Comparison of ENCODE assay signal across 21 cellular contexts in the genomic region with DNA sequence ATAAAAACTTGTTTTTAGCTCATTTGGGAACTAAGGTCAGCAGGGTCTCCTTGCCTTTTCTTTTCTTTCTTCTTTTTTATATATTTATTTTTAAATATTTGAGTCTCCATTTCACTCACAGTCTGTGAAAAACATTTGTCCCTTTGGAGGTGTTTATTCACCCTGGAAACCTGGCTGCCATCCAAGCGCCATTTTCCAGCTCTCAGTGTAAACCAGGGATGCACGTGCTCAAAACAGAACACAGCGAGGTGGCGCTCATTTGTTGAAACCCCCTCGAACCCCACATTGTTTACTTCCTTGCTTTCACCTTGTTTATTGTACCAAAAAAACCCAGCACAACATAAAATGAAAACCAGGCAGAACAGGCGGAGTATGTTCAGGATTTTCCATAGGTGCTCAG.
A peak's percentile ranks its signal among the peaks of the same experiment; 100 is the strongest.
DNase-seq lines count a peak whose midpoint lies in the region; FAIRE-seq and TF ChIP-seq lines count a peak whose summit lies in the region.
"Had no signal": no experiment of that assay in that cellular context is flagged by ENCODE, and none has a peak within 500 bp of the region (broad histone marks: within the 10 kb centered on the region; RNA-seq: fewer than 3 reads in every experiment).

No MANE protein-coding gene starts in this region.

- H3K9me3 ChIP-seq in endothelial cell of umbilical vein (replicated peaks; ENCODE audit: control insufficient read depth, insufficient read depth, low read length), result no peaks in the 10 kb centered on the region
- H3K9me3 ChIP-seq in PC-9 (ENCODE audit: insufficient read depth, low read depth), result no peaks in the 10 kb centered on the region
- H3K9me3 ChIP-seq: lower lobe of right lung, psoas muscle had no signal

- H3K4me2 ChIP-seq in endothelial cell of umbilical vein (ENCODE audit: insufficient read depth, low read length) (no peak overlapping the region), PC-9 (no peak overlapping the region)
- H3K4me2 ChIP-seq: GM23338 had no signal

- H4K20me1 ChIP-seq in endothelial cell of umbilical vein (replicated peaks; ENCODE audit: control insufficient read depth, extremely low read depth, insufficient read depth, low read length), result no peaks in the 10 kb centered on the region
- no peaks in the 10 kb centered on the region; the same call in 1 of the 2 replicates for H4K20me1 ChIP-seq in PC-9 (ENCODE audit: insufficient read depth)

- H3K36me3 ChIP-seq in endothelial cell of umbilical vein (ENCODE audit: control insufficient read depth in 2 of 2, extremely low read depth in 1 of 2, insufficient read depth in 2 of 2, low read length in 2 of 2) (no peaks in the 10 kb centered on the region), PC-9 (ENCODE audit: low read depth) (no peaks in the 10 kb centered on the region)
- H3K36me3 ChIP-seq: lower lobe of right lung had no signal

- H3K9ac ChIP-seq in endothelial cell of umbilical vein (replicated peaks; ENCODE audit: extremely low read depth, insufficient read depth, low read length), result no peak overlapping the region

- TF ChIP-seq CTCF in endothelial cell of umbilical vein (IDR thresholded peaks at IDR 0.05; ENCODE audit: extremely low read depth in 1 of 2, insufficient read depth in 1 of 2, low read depth in 1 of 2, low read length in 2 of 2) (no peak), PC-9 (conservative IDR thresholded peaks at IDR 0.05) (no peak)

- H3K27me3 ChIP-seq in endothelial cell of umbilical vein (ENCODE audit: control insufficient read depth in 2 of 2, insufficient read depth in 2 of 2, low read length in 2 of 2) (peaks cover 0 to 4% of the 10 kb centered on the region in 2 experiments), PC-9 (ENCODE audit: insufficient read depth, low read depth) (peaks cover 76% of the 10 kb centered on the region)

- no peaks in the 10 kb centered on the region for H3K79me2 ChIP-seq in endothelial cell of umbilical vein (ENCODE audit: control insufficient read depth, insufficient read depth, low read length)
- H3K79me2 ChIP-seq in PC-9 (ENCODE audit: low read depth), result no peaks in the 10 kb centered on the region

- POLR2A ChIA-PET in endothelial cell of umbilical vein (lab: Charles Lee) (no interaction called here), PC-9 (lab: Charles Lee; ENCODE audit: unreplicated experiment) (no interaction called here)

- H3K4me3 ChIP-seq in endothelial cell of umbilical vein (replicated peaks in 1 of 3; ENCODE audit: insufficient read depth in 1 of 3, low read depth in 1 of 3, low read length in 3 of 3) (no peak overlapping the region), PC-9 (no peak overlapping the region)
- H3K4me3 ChIP-seq: GM23338, lower lobe of right lung, psoas muscle had no signal

- H3K4me1 ChIP-seq in endothelial cell of umbilical vein (ENCODE audit: control insufficient read depth, extremely low read depth, insufficient read depth, low read length), result peaks cover 3% of the 10 kb centered on the region
- no peaks in the 10 kb centered on the region for H3K4me1 ChIP-seq in PC-9 (replicated peaks; ENCODE audit: insufficient read depth)
- H3K4me1 ChIP-seq: lower lobe of right lung had no signal

- no TSS peak for BruUV-seq in endothelial cell of umbilical vein (replicated peaks; lab: Mats Ljungman, UMichigan)
- BruUV-seq in PC-9 (replicated peaks; lab: Mats Ljungman, UMichigan), result no TSS peak

- dilution Hi-C loops in endothelial cell of umbilical vein (cut with MboI; ENCODE audit: extremely low pct_ligation_motif_present, low sequenced_read_pairs), result no loop called here

- no peak for TF ChIP-seq POLR2A in endothelial cell of umbilical vein (IDR thresholded peaks at IDR 0.05; ENCODE audit: low read depth, low read length)

- FAIRE-seq in endothelial cell of umbilical vein (lab: Jason Lieb, UNC) (no peak), urothelium cell line (lab: Jason Lieb, UNC) (no peak)
- FAIRE-seq: small intestine had no signal

- peak; percentile 6 for DNase-seq in COR-L47 (lab: John Stamatoyannopoulos, UW)
- peak; percentile 21 for DNase-seq in EH (ENCODE audit: low read depth)
- peak; percentile 4 for DNase-seq in NCI-H748 treated with DMSO at 0.1 percent for 48 hours (lab: John Stamatoyannopoulos, UW)
- DNase-seq in endothelial cell of umbilical vein (ENCODE audit: low read depth, low spot score), result peak; percentile 80
- no peak for DNase-seq in urothelium cell line (ENCODE audit: low spot score)
- no peak for DNase-seq in MV-4-11 (lab: John Stamatoyannopoulos, UW)
- no peak for DNase-seq in PC-9
- DNase-seq: activated T-cell treated with anti-CD3 and anti-CD28 coated beads, Interleukin-2, amount 50 U/mL, for 1 hour; caudate nucleus; CD4-positive, CD25-positive, alpha-beta regulatory T cell; Karpas-422; lower lobe of right lung; NCI-H1048; NCI-H2107; NCI-H526; psoas muscle; SIG-M5; small intestine; stimulated activated CD4-positive, alpha-beta T cell treated with anti-CD3 and anti-CD28 coated beads, Interleukin-4, amount 100 ng/mL, for 1 hour; stimulated activated naive CD4-positive, alpha-beta T cell treated with Interleukin-2 at 50 U/mL for 16 hours had no signal

- H2AFZ ChIP-seq in endothelial cell of umbilical vein (ENCODE audit: low read depth, low read length) (no peak overlapping the region), PC-9 (no peak overlapping the region)
- H2AFZ ChIP-seq: GM23338 had no signal

- H3K9me2 ChIP-seq in PC-9 (ENCODE audit: insufficient read depth), result no peaks in the 10 kb centered on the region

- intact Hi-C loops in endothelial cell of umbilical vein (cut with micrococcal nuclease), result no loop called here
- intact Hi-C loops in PC-9 (cut with micrococcal nuclease; ENCODE audit: unreplicated experiment), result no loop called here

- H3K9me1 ChIP-seq in endothelial cell of umbilical vein (replicated peaks; ENCODE audit: control insufficient read depth, extremely low read depth, insufficient read depth, low read length), result no peaks in the 10 kb centered on the region

- CTCF ChIA-PET in endothelial cell of umbilical vein (lab: Charles Lee) (interaction anchor here (1.2 kb wide), 1 partner anchor 200 kb away, joined by 3 read pairs; no protein-coding TSS in a partner anchor), PC-9 (lab: Charles Lee) (no interaction called here)

- no peak overlapping the region for H3K27ac ChIP-seq in endothelial cell of umbilical vein (ENCODE audit: insufficient read depth, low read depth, low read length)
- H3K27ac ChIP-seq in PC-9, result no peak overlapping the region
- H3K27ac ChIP-seq: lower lobe of right lung, psoas muscle had no signal

- no peaks in the 10 kb centered on the region for H3F3A ChIP-seq in PC-9 (ENCODE audit: insufficient read depth, low read depth)

TF ChIP-seq in endothelial cell of umbilical vein, 7 proteins besides CTCF, POLR2A, EP300 and RAD21:
- TF ChIP-seq FOS (IDR thresholded peaks at IDR 0.05; ENCODE audit: borderline replicate concordance, insufficient read depth, low read length) (no peak), GATA2 (IDR thresholded peaks at IDR 0.05; ENCODE audit: insufficient read depth, insufficient read length, low read depth, low read length) (no peak), EZH2 (IDR thresholded peaks at IDR 0.05; ENCODE audit: borderline replicate concordance, low read depth, low read length, severe bottlenecking) (no peak), MYC (IDR thresholded peaks at IDR 0.05; ENCODE audit: low read depth, low read length) (no peak), POLR2AphosphoS5 (IDR thresholded peaks at IDR 0.05; ENCODE audit: insufficient read depth, low read depth, low read length) (no peak), JUN (IDR thresholded peaks at IDR 0.05; ENCODE audit: borderline replicate concordance, insufficient read depth, insufficient read length, low read depth) (no peak)
- TF ChIP-seq, protein P1, sequence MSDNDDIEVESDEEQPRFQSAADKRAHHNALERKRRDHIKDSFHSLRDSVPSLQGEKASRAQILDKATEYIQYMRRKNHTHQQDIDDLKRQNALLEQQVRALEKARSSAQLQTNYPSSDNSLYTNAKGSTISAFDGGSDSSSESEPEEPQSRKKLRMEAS (IDR thresholded peaks at IDR 0.05; ENCODE audit: insufficient read depth, insufficient read length), result no peak

Comparison
In these comparisons a context has a peak if more than half of its experiments do, and no peak if none do; other contexts are left out.
1. DNase-seq: peak in COR-L47 (single experiment), EH (single experiment), NCI-H748 treated with DMSO at 0.1 percent for 48 hours (single experiment) and endothelial cell of umbilical vein (single experiment); none in urothelium cell line (single experiment), MV-4-11 (single experiment) and PC-9 (0 of 2).